In the genomic region with DNA sequence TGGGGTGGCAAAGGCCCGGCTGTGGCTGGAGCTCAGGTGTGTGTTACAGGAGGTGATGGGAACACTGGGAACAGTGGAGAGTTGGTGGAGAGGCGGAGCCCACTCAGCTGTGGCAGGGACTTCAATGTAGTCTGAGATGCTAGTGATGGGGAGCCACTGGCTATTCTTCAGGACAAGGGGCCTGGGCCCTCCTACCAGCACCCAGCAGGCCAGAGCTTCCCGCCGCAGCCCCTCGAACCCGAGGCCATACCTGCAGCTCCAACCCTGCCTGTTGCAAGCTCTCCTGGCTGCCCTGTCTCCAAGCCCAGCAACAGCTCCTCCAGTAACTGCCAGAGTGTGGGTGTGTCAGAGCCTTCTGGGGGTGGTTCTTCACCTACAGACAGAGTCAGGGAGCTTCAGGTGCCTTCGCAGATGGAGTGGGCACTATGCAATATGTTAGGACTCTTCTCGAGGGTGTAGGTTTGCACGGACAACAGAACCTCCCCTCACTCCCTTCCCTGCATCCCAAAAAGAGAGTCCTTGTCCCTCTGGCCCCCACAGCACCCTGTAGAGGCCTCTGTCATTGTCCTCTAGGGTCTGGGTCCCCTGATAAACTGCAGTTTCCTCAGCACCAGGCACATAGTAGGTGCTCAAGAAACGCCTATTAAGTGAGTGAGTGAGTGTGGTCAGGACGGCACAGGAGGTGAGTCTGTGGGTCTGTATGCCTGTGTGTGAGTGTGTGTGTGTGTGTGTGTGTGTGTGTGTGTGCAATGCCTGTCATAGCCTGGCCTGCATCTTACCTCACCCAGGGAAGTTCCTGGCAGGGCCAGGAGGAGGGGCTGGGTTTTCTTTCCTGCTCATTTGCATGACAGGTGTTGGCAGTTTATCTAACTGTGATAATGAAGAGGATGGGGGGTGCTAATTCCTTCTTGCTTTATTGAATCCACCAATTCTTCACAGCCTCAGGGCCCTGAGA, we compare ENCODE assay signal across 16 cellular contexts.
DNase-seq lines count a peak whose midpoint lies in the region; ATAC-seq, FAIRE-seq and TF ChIP-seq lines count a peak whose summit lies in the region.
"Had no signal": no experiment of that assay in that cellular context is flagged by ENCODE, and none has a peak within 500 bp of the region (broad histone marks: within the 10 kb centered on the region; RNA-seq: fewer than 3 reads in every experiment).

No MANE protein-coding gene starts in this region.

- TF ChIP-seq POLR2A in H1 (IDR thresholded peaks at IDR 0.05; ENCODE audit: control extremely low read depth in 1 of 2, low read depth in 2 of 2, low read length in 2 of 2) (no peak), thyroid gland (IDR thresholded peaks at IDR 0.05) (no peak)

- POLR2A ChIA-PET in H1 (lab: Charles Lee; ENCODE audit: partially characterized antibody), result interaction anchor here (1.1 kb wide), 1 partner anchor 69 kb away, joined by 3 read pairs; no protein-coding TSS in a partner anchor

- H4K20me1 ChIP-seq in H1 (replicated peaks in 1 of 2; ENCODE audit: control insufficient read depth in 1 of 2, insufficient read depth in 2 of 2, low read length in 2 of 2), result no peaks in the 10 kb centered on the region

- no peaks in the 10 kb centered on the region; a peak in 2 of 7 replicates for H3K27me3 ChIP-seq in H1 (replicated peaks in 1 of 4; ENCODE audit: control insufficient read depth in 3 of 4, extremely low read depth in 1 of 4, insufficient read depth in 3 of 4, low read length in 3 of 4)
- no peaks in the 10 kb centered on the region for H3K27me3 ChIP-seq in small intestine (ENCODE audit: control insufficient read depth in 2 of 2, insufficient read depth in 2 of 2, low read length in 2 of 2)
- no peaks in the 10 kb centered on the region for H3K27me3 ChIP-seq in thyroid gland
- H3K27me3 ChIP-seq in heart right ventricle, result peaks cover 0 to 56% (median 20%) of the 10 kb centered on the region in 7 donors
- H3K27me3 ChIP-seq: right lobe of liver had no signal

- H3K18ac ChIP-seq in H1 (ENCODE audit: extremely low read depth, low read length), result no peak overlapping the region

- no peak overlapping the region for H2BK5ac ChIP-seq in H1 (ENCODE audit: low read depth, low read length)

- ATAC-seq in heart right ventricle, result no peak
- ATAC-seq: right lobe of liver had no signal

- H3K14ac ChIP-seq in H1 (ENCODE audit: insufficient read length), result no peak overlapping the region

- H2BK12ac ChIP-seq in H1 (ENCODE audit: low read depth, low read length), result no peak overlapping the region

- WGBS in H1 (ENCODE audit: extremely low coverage in 1 of 2, insufficient coverage in 1 of 2, insufficient read length in 1 of 2, insufficient replicate concordance in 2 of 2, low coverage in 1 of 2, low lambda C conversion rate in 2 of 2, missing lambda C conversion rate in 1 of 2), 2 experiments, result 89% methylated on average over 11 of the region's 11 CpGs; no CpG with 5 or more reads in 1 of the 2 experiments
- WGBS in small intestine, 3 donors, result 38 to 68% (median 43%) methylated on average over 11 of the region's 11 CpGs
- WGBS in thyroid gland, 2 donors, result 83 to 87% methylated on average over 9 to 11 of the region's 11 CpGs
- 80 to 88% methylated on average over 11 of the region's 11 CpGs for WGBS in heart right ventricle, 2 donors

- H3K56ac ChIP-seq in H1 (replicated peaks; ENCODE audit: insufficient read length, low read depth, low read length), result no peak overlapping the region

- H3K79me1 ChIP-seq in H1 (ENCODE audit: low read depth, low read length), result no peaks in the 10 kb centered on the region

- H3K9ac ChIP-seq in H1 (replicated peaks in 1 of 4; ENCODE audit: extremely low read depth in 1 of 4, low read depth in 3 of 4, low read length in 3 of 4), result no peak overlapping the region

- H3K9me3 ChIP-seq in H1 (ENCODE audit: insufficient read depth in 2 of 2, low read depth in 1 of 2, low read length in 1 of 2) (no peaks in the 10 kb centered on the region), small intestine (ENCODE audit: control insufficient read depth, low read depth) (no peaks in the 10 kb centered on the region), thyroid gland (no peaks in the 10 kb centered on the region), heart right ventricle (no peaks in the 10 kb centered on the region)
- H3K9me3 ChIP-seq: right lobe of liver, SJCRH30 had no signal

- H3K36me3 ChIP-seq in H1 (ENCODE audit: control insufficient read depth in 2 of 4, insufficient read depth in 4 of 4, low read length in 3 of 4), result no peaks in the 10 kb centered on the region
- no peaks in the 10 kb centered on the region for H3K36me3 ChIP-seq in small intestine (ENCODE audit: control insufficient read depth in 2 of 2, insufficient read depth in 2 of 2, low read length in 2 of 2)
- H3K36me3 ChIP-seq in thyroid gland, result no peaks in the 10 kb centered on the region
- H3K36me3 ChIP-seq in heart right ventricle, result no peaks in the 10 kb centered on the region
- H3K36me3 ChIP-seq: right lobe of liver, SJCRH30 had no signal

- H2AFZ ChIP-seq in H1 (ENCODE audit: low read length), result no peak overlapping the region

- H3K23ac ChIP-seq in H1 (ENCODE audit: insufficient read length), result no peak overlapping the region

- 0 out of 2 replicates have a peak overlapping the region, but pooled peaks have one; percentile 90 for H2BK15ac ChIP-seq in H1 (ENCODE audit: low read length)

- no peak overlapping the region for H4K5ac ChIP-seq in H1 (ENCODE audit: insufficient read length, low read depth, low read length)

- H3K4me1 ChIP-seq in H1 (replicated peaks in 1 of 4; ENCODE audit: control insufficient read depth in 3 of 4, insufficient read depth in 4 of 4, low read length in 3 of 4), result peaks cover 0 to 12% (median 8%) of the 10 kb centered on the region in 4 experiments; a peak in 6 of 7 replicates
- no peaks in the 10 kb centered on the region for H3K4me1 ChIP-seq in small intestine (ENCODE audit: control insufficient read depth in 2 of 2, insufficient read depth in 1 of 2, low read depth in 1 of 2, low read length in 1 of 2)
- peaks cover 0 to 4% of the 10 kb centered on the region in 2 donors for H3K4me1 ChIP-seq in thyroid gland
- no peaks in the 10 kb centered on the region for H3K4me1 ChIP-seq in heart right ventricle
- H3K4me1 ChIP-seq: right lobe of liver, SJCRH30 had no signal

- no peak overlapping the region for H2BK120ac ChIP-seq in H1 (replicated peaks; ENCODE audit: low read depth, low read length)

- H3K23me2 ChIP-seq in H1 (ENCODE audit: low read depth, low read length), result 0 out of 2 replicates have a peak, but pooled peaks cover 1% of the 10 kb centered on the region

- H3K4me2 ChIP-seq in H1 (ENCODE audit: insufficient read depth in 1 of 2, low read depth in 2 of 2, low read length in 2 of 2), result peak overlapping the region; percentile 27 to 45; a peak in 3 of 4 replicates

- H3K4ac ChIP-seq in H1 (replicated peaks; ENCODE audit: insufficient read length, low read depth, low read length), result no peak overlapping the region

- no peaks in the 10 kb centered on the region for H3K79me2 ChIP-seq in H1 (ENCODE audit: control insufficient read depth in 1 of 2, insufficient read depth in 2 of 2, low read length in 2 of 2)

- no peak overlapping the region for H3K27ac ChIP-seq in H1 (ENCODE audit: low read depth, low read length)
- no peak overlapping the region for H3K27ac ChIP-seq in small intestine (ENCODE audit: low read depth in 1 of 2, low read length in 1 of 2)
- no peak overlapping the region for H3K27ac ChIP-seq in thyroid gland
- no peak overlapping the region for H3K27ac ChIP-seq in heart right ventricle
- H3K27ac ChIP-seq: right lobe of liver, SJCRH30 had no signal

- TF ChIP-seq EP300 in H1 (IDR thresholded peaks at IDR 0.05; ENCODE audit: borderline replicate concordance in 1 of 2, low read depth in 2 of 2, low read length in 2 of 2), result no peak

- intact Hi-C loops in thyroid gland (cut with DNase I), result no loop called here
- intact Hi-C loops in heart right ventricle (cut with DNase I), result no loop called here

- H3K4me3 ChIP-seq in H1 (ENCODE audit: extremely low read depth in 1 of 4, insufficient read depth in 2 of 4, low read depth in 3 of 4, low read length in 4 of 4) (no peak overlapping the region), small intestine (ENCODE audit: low read depth in 1 of 2, low read length in 2 of 2) (no peak overlapping the region), thyroid gland (replicated peaks in 1 of 3) (no peak overlapping the region), heart right ventricle (no peak overlapping the region)
- H3K4me3 ChIP-seq: lung, right lobe of liver, SJCRH30 had no signal

- H4K91ac ChIP-seq in H1 (replicated peaks; ENCODE audit: insufficient read length, low read length), result no peak overlapping the region

- TF ChIP-seq CTCF in H1 (IDR thresholded peaks at IDR 0.05; ENCODE audit: control extremely low read depth in 1 of 3, insufficient read depth in 1 of 3, low read depth in 1 of 3, low read length in 3 of 3) (no peak), thyroid gland (IDR thresholded peaks at IDR 0.05) (no peak), heart right ventricle (IDR thresholded peaks at IDR 0.05) (no peak)

- DNase-seq in NCI-H2029 (lab: John Stamatoyannopoulos, UW), result peak; percentile 94
- no peak for DNase-seq in NCI-H2029 treated with DMSO at 0.1 percent for 48 hours (lab: John Stamatoyannopoulos, UW)
- peak; percentile 71 for DNase-seq in NCI-H2196 treated with DMSO at 0.1 percent for 48 hours (lab: John Stamatoyannopoulos, UW; ENCODE audit: unreplicated experiment)
- no peak for DNase-seq in H1 (ENCODE audit: low read depth in 1 of 2, low spot score in 2 of 2)
- DNase-seq in small intestine, result peak; percentile 74
- DNase-seq in thyroid gland, result no peak
- DNase-seq in heart right ventricle, result no peak
- DNase-seq in globus pallidus (ENCODE audit: low spot score), result no peak
- DNase-seq: activated CD4-positive, alpha-beta T cell treated with anti-CD3 and anti-CD28 coated beads, Interleukin-2, amount 50 U/mL, for 1 hour; amygdala; right lobe of liver; SJCRH30; stimulated activated CD4-positive, alpha-beta T cell treated with anti-CD3 and anti-CD28 coated beads, Interleukin-4, amount 100 ng/mL, for 4 hours; T1000 had no signal

- H4K8ac ChIP-seq in H1 (ENCODE audit: extremely low read depth, insufficient read depth, low read length), result no peak overlapping the region

- peak overlapping the region; percentile 91 for H2BK20ac ChIP-seq in H1 (ENCODE audit: low read length)

- H2AK5ac ChIP-seq in H1 (ENCODE audit: low read depth, low read length), result no peak overlapping the region

- no peak for TF ChIP-seq RAD21 in H1 (IDR thresholded peaks at IDR 0.05 in 1 of 2, conservative IDR thresholded peaks at IDR 0.05 in 1 of 2; ENCODE audit: low read depth in 2 of 2, low read length in 2 of 2)

- FAIRE-seq in H1 (lab: Jason Lieb, UNC) (peak; percentile 63), small intestine (lab: Jason Lieb, UNC) (no peak)
- FAIRE-seq: G401.6 had no signal

- CTCF ChIA-PET in H1 (lab: Charles Lee; ENCODE audit: partially characterized antibody), result interaction anchor here (1.1 to 9.5 kb wide), 11 partner anchors 10 to 328 kb away, joined by 3 to 112 read pairs (median 3); partner anchors contain the start of gene UQCC2

TF ChIP-seq in H1, 55 proteins besides CTCF, POLR2A, EP300 and RAD21 (continues in another document):
- TF ChIP-seq KDM1A (IDR thresholded peaks at IDR 0.05; ENCODE audit: borderline replicate concordance, low read length), result 0 out of 2 replicates have a peak, but pooled peaks have one; percentile 41

Comparison
In these comparisons a context has a peak if more than half of its experiments do, and no peak if none do; other contexts are left out.
1. DNase-seq: peak in NCI-H2029 (single experiment), NCI-H2196 treated with DMSO at 0.1 percent for 48 hours (single experiment) and small intestine (single experiment); none in NCI-H2029 treated with DMSO at 0.1 percent for 48 hours (single experiment), H1 (0 of 2), thyroid gland (0 of 2), heart right ventricle (0 of 2) and globus pallidus (single experiment).